In genomic region chr3:186254676-186255665, GRCh38 we compare ENCODE assay signal across 8 cellular contexts.
DNase-seq lines count a peak whose midpoint lies in the region; ATAC-seq lines count a peak whose summit lies in the region.

No MANE protein-coding gene starts in this region.

- no peaks in the 10 kb centered on the region for H3K36me3 Mint-ChIP-seq in CD8-positive, alpha-beta memory T cell

- peaks cover 37% of the 10 kb centered on the region for H3K4me1 ChIP-seq in BLaER1
- H3K4me1 ChIP-seq in CD8-positive, alpha-beta memory T cell (ENCODE audit: insufficient read depth, low read length) = peaks cover 9% of the 10 kb centered on the region

- H3K27me3 ChIP-seq in BLaER1 = no peaks in the 10 kb centered on the region
- H3K27me3 ChIP-seq in CD8-positive, alpha-beta memory T cell (ENCODE audit: insufficient read depth, low read length, poor library complexity, severe bottlenecking) = no peaks in the 10 kb centered on the region

- H4K20me1 ChIP-seq in BLaER1 = no peaks in the 10 kb centered on the region

- peaks cover 5 to 17% of the 10 kb centered on the region in 2 donors for H3K27me3 Mint-ChIP-seq in CD8-positive, alpha-beta memory T cell

- H3K9ac ChIP-seq in BLaER1 = no peak overlapping the region; the same call in 1 of the 2 replicates

- no peaks in the 10 kb centered on the region for H3K9me3 ChIP-seq in BLaER1
- H3K9me3 ChIP-seq in CD8-positive, alpha-beta memory T cell (ENCODE audit: low read length) = no peaks in the 10 kb centered on the region

- H3K4me1 Mint-ChIP-seq in CD8-positive, alpha-beta memory T cell = peaks cover 14 to 21% (median 15%) of the 10 kb centered on the region in 3 donors

- no peak overlapping the region for H3K4me3 ChIP-seq in BLaER1
- H3K4me3 ChIP-seq in CD8-positive, alpha-beta memory T cell (ENCODE audit: low read length) = no peak overlapping the region

- peaks cover 0 to 1% (median 0%) of the 10 kb centered on the region in 5 donors for H3K9me3 Mint-ChIP-seq in CD8-positive, alpha-beta memory T cell

- H3K4me2 ChIP-seq in BLaER1 = peak overlapping the region; percentile 67

- CTCF ChIA-PET in CD8-positive, alpha-beta memory T cell (lab: Charles Lee) = interaction anchor here (4.0 kb wide), 1 partner anchor 285 kb away, joined by 20 read pairs; no protein-coding TSS in a partner anchor

- peak; percentile 57 to 63 for DNase-seq in activated T-cell treated with anti-CD3 and anti-CD28 coated beads, Interleukin-2, amount 50 U/mL, for 48 hours
- peak; percentile 28 for DNase-seq in stimulated activated CD4-positive, alpha-beta T cell treated with anti-CD3 and anti-CD28 coated beads, Interleukin-4, amount 100 ng/mL, for 24 hours
- no peak for DNase-seq in NCI-H1092 (lab: John Stamatoyannopoulos, UW)
- DNase-seq in CD8-positive, alpha-beta memory T cell = no peak
- DNase-seq in NCI-H1105 treated with DMSO at 0.1 percent for 48 hours (lab: John Stamatoyannopoulos, UW) = no peak

- no peaks in the 10 kb centered on the region for H3K36me3 ChIP-seq in BLaER1
- H3K36me3 ChIP-seq in CD8-positive, alpha-beta memory T cell (ENCODE audit: insufficient read depth, low read length) = no peaks in the 10 kb centered on the region

- ATAC-seq in GM19328 (IDR thresholded peaks at IDR 0.05; ENCODE audit: unreplicated experiment) (peak; percentile 70), HG03280 (IDR thresholded peaks at IDR 0.05; ENCODE audit: unreplicated experiment) (peak; percentile 63)

- POLR2A ChIA-PET in CD8-positive, alpha-beta memory T cell (lab: Charles Lee) = no interaction called here

- H3K4me3 Mint-ChIP-seq in CD8-positive, alpha-beta memory T cell = no peak overlapping the region

- H3K27ac Mint-ChIP-seq in CD8-positive, alpha-beta memory T cell = no peak overlapping the region

- H3K27ac ChIP-seq in BLaER1 = peak overlapping the region; percentile 69
- H3K27ac ChIP-seq in CD8-positive, alpha-beta memory T cell (ENCODE audit: low read depth, low read length) = no peak overlapping the region

Comparison
In these comparisons a context has a peak if more than half of its experiments do, and no peak if none do; other contexts are left out.
1. DNase-seq: peak in activated T-cell treated with anti-CD3 and anti-CD28 coated beads, Interleukin-2, amount 50 U/mL, for 48 hours (2 of 2) and stimulated activated CD4-positive, alpha-beta T cell treated with anti-CD3 and anti-CD28 coated beads, Interleukin-4, amount 100 ng/mL, for 24 hours (single experiment); none in NCI-H1092 (single experiment), CD8-positive, alpha-beta memory T cell (0 of 5) and NCI-H1105 treated with DMSO at 0.1 percent for 48 hours (single experiment).